Comparison of ENCODE assay signal across 17 cellular contexts in the genomic region with DNA sequence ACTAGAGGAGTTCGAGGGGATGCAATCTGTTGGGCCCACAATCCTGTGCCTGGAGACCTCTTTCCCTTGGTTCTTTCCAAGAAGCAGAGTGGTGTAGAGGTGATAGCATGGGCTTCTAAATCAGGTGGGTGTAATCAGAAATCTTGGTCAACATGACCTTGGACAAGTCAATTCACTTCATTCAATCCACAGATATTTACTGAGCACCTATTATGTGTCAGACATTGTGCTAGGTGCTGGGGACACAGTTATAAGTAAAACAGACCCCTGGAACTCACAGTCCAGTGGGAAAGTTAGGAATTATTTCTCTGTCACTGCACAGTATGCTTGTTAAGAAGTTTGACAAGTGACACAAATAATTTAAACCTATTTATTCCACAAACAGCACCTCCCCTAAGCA. TPM values are rescaled to one million over a fixed set of nuclear protein-coding genes. Genes with fewer than 3 reads are reported as not detected.
A peak's percentile ranks its signal among the peaks of the same experiment; 100 is the strongest.
DNase-seq lines count a peak whose midpoint lies in the region; ATAC-seq, FAIRE-seq and TF ChIP-seq lines count a peak whose summit lies in the region.
"Had no signal": no experiment of that assay in that cellular context is flagged by ENCODE, and none has a peak within 500 bp of the region (broad histone marks: within the 10 kb centered on the region; RNA-seq: fewer than 3 reads in every experiment).

No MANE protein-coding gene starts in this region.

- no peaks in the 10 kb centered on the region for H3K27me3 Mint-ChIP-seq in activated T-cell treated with anti-CD3 and anti-CD28 coated beads, Interleukin-2, amount 50 U/mL, for 72 hours (ENCODE audit: low read depth)

- no TSS peak for BruUV-seq in K562 (replicated peaks; lab: Mats Ljungman, UMichigan)

- CTCF ChIA-PET in K562 (lab: Yijun Ruan, JAX; ENCODE audit: low intra/inter-chr PET ratio), result no interaction called here

- H3K9me3 Mint-ChIP-seq in activated T-cell treated with anti-CD3 and anti-CD28 coated beads, Interleukin-2, amount 50 U/mL, for 72 hours, result no peaks in the 10 kb centered on the region

- POLR2A ChIA-PET in K562 (lab: Yijun Ruan, JAX), result interaction anchor here (1.0 to 1.3 kb wide), 3 partner anchors 10 to 70 kb away, joined by 3 to 5 read pairs (median 3); no protein-coding TSS in a partner anchor

- no peaks in the 10 kb centered on the region for H3K27me3 ChIP-seq in OCI-LY1 (ENCODE audit: insufficient read depth, low read length)
- no peaks in the 10 kb centered on the region for H3K27me3 ChIP-seq in K562 (ENCODE audit: control insufficient read depth in 2 of 2, insufficient read depth in 2 of 2, low read length in 2 of 2)
- H3K27me3 ChIP-seq in osteoblast (ENCODE audit: insufficient read depth, low read length), result no peaks in the 10 kb centered on the region
- H3K27me3 ChIP-seq: breast epithelium, heart right ventricle, suprapubic skin had no signal

- peak overlapping the region; percentile 88 for H3K27ac Mint-ChIP-seq in activated T-cell treated with anti-CD3 and anti-CD28 coated beads, Interleukin-2, amount 50 U/mL, for 72 hours

- peaks cover 64% of the 10 kb centered on the region for H3K4me1 ChIP-seq in OCI-LY1 (ENCODE audit: insufficient read depth, low read length, severe bottlenecking)
- H3K4me1 ChIP-seq in K562 (replicated peaks in 1 of 2; ENCODE audit: control insufficient read depth in 2 of 2, insufficient read depth in 2 of 2, low read length in 2 of 2), result peaks cover 40 to 56% of the 10 kb centered on the region in 2 experiments
- peaks cover 33% of the 10 kb centered on the region for H3K4me1 ChIP-seq in osteoblast (ENCODE audit: insufficient read depth, low read length)

- H3K9ac ChIP-seq in OCI-LY1 (ENCODE audit: low read length), result no peak overlapping the region
- no peak overlapping the region for H3K9ac ChIP-seq in K562 (ENCODE audit: insufficient read depth in 1 of 2, low read depth in 2 of 2, low read length in 2 of 2)

- H3K36me3 ChIP-seq in OCI-LY1 (ENCODE audit: insufficient read depth, low read length) (no peaks in the 10 kb centered on the region), K562 (ENCODE audit: control insufficient read depth, insufficient read depth, low read length) (no peaks in the 10 kb centered on the region), osteoblast (ENCODE audit: insufficient read depth, low read length) (no peaks in the 10 kb centered on the region)
- H3K36me3 ChIP-seq: breast epithelium, heart right ventricle, suprapubic skin had no signal

- ATAC-seq in activated T-cell treated with anti-CD3 and anti-CD28 coated beads, Interleukin-2, amount 50 U/mL, for 72 hours (replicated peaks in 1 of 2), result no peak
- ATAC-seq in K562, result no peak
- ATAC-seq: heart right ventricle had no signal

- peak overlapping the region; percentile 78 to 83 for H3K4me3 Mint-ChIP-seq in activated T-cell treated with anti-CD3 and anti-CD28 coated beads, Interleukin-2, amount 50 U/mL, for 72 hours

- no peak overlapping the region for H3K4me3 ChIP-seq in OCI-LY1 (ENCODE audit: low read depth, low read length, poor library complexity, severe bottlenecking)
- no peak overlapping the region for H3K4me3 ChIP-seq in K562
- H3K4me3 ChIP-seq in osteoblast (ENCODE audit: insufficient read depth, low read length), result no peak overlapping the region
- H3K4me3 ChIP-seq: breast epithelium, heart right ventricle, suprapubic skin had no signal

- no peak overlapping the region for H2AFZ ChIP-seq in OCI-LY1 (ENCODE audit: low read length)
- H2AFZ ChIP-seq in K562 (ENCODE audit: low read depth, low read length), result no peak overlapping the region
- H2AFZ ChIP-seq in osteoblast (ENCODE audit: low read length), result no peak overlapping the region

- H3K36me3 Mint-ChIP-seq in activated T-cell treated with anti-CD3 and anti-CD28 coated beads, Interleukin-2, amount 50 U/mL, for 72 hours (ENCODE audit: insufficient read depth in 2 of 2), result peaks cover 4 to 7% of the 10 kb centered on the region in 2 donors

- TF ChIP-seq CTCF in OCI-LY1 (IDR thresholded peaks at IDR 0.05; ENCODE audit: low read length), result no peak
- no peak for TF ChIP-seq CTCF in K562 (IDR thresholded peaks at IDR 0.05 in 2 of 3, conservative IDR thresholded peaks at IDR 0.05 in 1 of 3; ENCODE audit: insufficient read depth in 2 of 3, low read depth in 1 of 3, low read length in 3 of 3)
- TF ChIP-seq CTCF in osteoblast (IDR thresholded peaks at IDR 0.05; ENCODE audit: extremely low read depth, low read depth, low read length), result no peak

- no peak for TF ChIP-seq EP300 in K562 (IDR thresholded peaks at IDR 0.05; ENCODE audit: low read length)

- WGBS in K562 (ENCODE audit: insufficient coverage, low coverage, missing lambda C conversion rate), result 19% methylated on average over 1 of the region's 1 CpG

- peak overlapping the region; percentile 81 for H3K27ac ChIP-seq in OCI-LY1 (ENCODE audit: low read depth, low read length, poor library complexity, severe bottlenecking)
- H3K27ac ChIP-seq in K562 (ENCODE audit: extremely low read depth, low read depth, low read length), result peak overlapping the region; percentile 51
- H3K27ac ChIP-seq in osteoblast (ENCODE audit: low read depth, low read length), result no peak overlapping the region
- H3K27ac ChIP-seq: breast epithelium, suprapubic skin had no signal

- H3K9me2 ChIP-seq in OCI-LY1 (ENCODE audit: low read depth, low read length), result no peaks in the 10 kb centered on the region

- H3K9me3 ChIP-seq in OCI-LY1 (ENCODE audit: low read length), result no peaks in the 10 kb centered on the region
- H3K9me3 ChIP-seq in K562 (replicated peaks; ENCODE audit: control insufficient read depth, insufficient read depth, low read depth, low read length), result no peaks in the 10 kb centered on the region
- no peaks in the 10 kb centered on the region for H3K9me3 ChIP-seq in osteoblast (ENCODE audit: low read depth, low read length)
- H3K9me3 ChIP-seq: breast epithelium, heart right ventricle, suprapubic skin had no signal

- H3K4me2 ChIP-seq in OCI-LY1 (ENCODE audit: low read length), result no peak overlapping the region
- H3K4me2 ChIP-seq in K562 (ENCODE audit: insufficient read depth, low read length), result peak overlapping the region; percentile 56; the same call in 1 of the 2 replicates
- H3K4me2 ChIP-seq in osteoblast (ENCODE audit: insufficient read depth, low read length), result peak overlapping the region; percentile 53

- TF ChIP-seq RAD21 in K562 (CRISPR knock-in tag; conservative IDR thresholded peaks at IDR 0.05 in 1 of 2, IDR thresholded peaks at IDR 0.05 in 1 of 2), result no peak

- intact Hi-C loops in K562 (cut with micrococcal nuclease), result loop anchor here (5.0 kb wide), 2 partner anchors 43 to 123 kb away; partner anchors contain the start of genes CHMP4B and ZNF341

- no peaks in the 10 kb centered on the region for H4K20me1 ChIP-seq in OCI-LY1 (ENCODE audit: insufficient read depth, low read length)
- H4K20me1 ChIP-seq in K562 (replicated peaks; ENCODE audit: control insufficient read depth, insufficient read depth, low read length), result peaks cover 10% of the 10 kb centered on the region; the same call in 1 of the 2 replicates
- H4K20me1 ChIP-seq in osteoblast (ENCODE audit: insufficient read depth, low read length), result no peaks in the 10 kb centered on the region

- DNase-seq in activated T-cell treated with anti-CD3 and anti-CD28 coated beads, Interleukin-2, amount 50 U/mL, for 72 hours, result no peak
- DNase-seq in activated T-cell treated with anti-CD3 and anti-CD28 coated beads, Interleukin-2, amount 50 U/mL, for 48 hours, result no peak
- DNase-seq in K562 (ENCODE audit: extremely low read depth in 1 of 4, low spot score in 3 of 4) (no peak), osteoblast (ENCODE audit: insufficient read length, low spot score, missing footprints) (no peak), D341Med (ENCODE audit: low spot score) (no peak), G401 (ENCODE audit: low spot score) (no peak), NCI-H1436 (lab: John Stamatoyannopoulos, UW) (no peak)
- DNase-seq: GOT3, heart right ventricle, Karpas-422, NCI-H1436 treated with DMSO at 0.1 percent for 48 hours, Right ventricle myocardium superior had no signal

- H3F3A ChIP-seq in OCI-LY1 (ENCODE audit: insufficient read depth, low read length), result no peaks in the 10 kb centered on the region

- in situ Hi-C loops in K562 (cut with MboI) (no loop called here), G401 (cut with HindIII; ENCODE audit: low sequenced_read_pairs) (no loop called here)

- H3K9me1 ChIP-seq in K562 (ENCODE audit: control insufficient read depth, insufficient read depth, low read length), result no peaks in the 10 kb centered on the region

- H3K4me1 Mint-ChIP-seq in activated T-cell treated with anti-CD3 and anti-CD28 coated beads, Interleukin-2, amount 50 U/mL, for 72 hours (ENCODE audit: low read depth), result peaks cover 60% of the 10 kb centered on the region

- H3K79me2 ChIP-seq in OCI-LY1 (ENCODE audit: insufficient read depth, low read length) (peaks cover 6% of the 10 kb centered on the region), K562 (ENCODE audit: control insufficient read depth, insufficient read depth, low read length) (peaks cover 12% of the 10 kb centered on the region), osteoblast (ENCODE audit: insufficient read depth, low read length) (peaks cover 10% of the 10 kb centered on the region)

- FAIRE-seq in K562 (lab: Jason Lieb, UNC), result no peak

- no peak for TF ChIP-seq POLR2A in K562 (conservative IDR thresholded peaks at IDR 0.05)

RNA-seq across cellular contexts. Expression of gene E2F1, which starts 3.3 kb away (rescaled TPM):
- 10 to 100 TPM; 64.5 to 81.5 TPM for total RNA-seq in activated T-cell treated with anti-CD3 and anti-CD28 coated beads, Interleukin-2, amount 50 U/mL, for 72 hours
- 22.9 and 54.8 TPM in 2 replicates for total RNA-seq in K562 (2011; cell fraction: chromatin; rRNA removed; ENCODE audit: low replicate concordance)
- total RNA-seq in K562 (2011; cell fraction: nucleolus; rRNA removed), result 31.2 and 33.7 TPM in 2 replicates
- total RNA-seq in K562 (2011; cell fraction: nucleoplasm; rRNA removed), result 28.2 and 29.0 TPM in 2 replicates
- 17.3 and 23.4 TPM in 2 replicates for total RNA-seq in K562 (2014; rRNA removed)
- total RNA-seq in K562 (2014; rRNA removed; fragmentation: Illumina TruSeq; extraction: Trizol), result 9.0 and 10.8 TPM in 2 replicates
- total RNA-seq in K562 (2015; rRNA removed; fragmentation: Illumina TruSeq; extraction: Trizol), result 14.9 and 15.3 TPM in 2 replicates
- total RNA-seq in K562 (2021), result 24.6 and 25.3 TPM in 2 replicates
- 12.7 and 19.3 TPM in 2 replicates for polyA plus RNA-seq in K562 (2011; rRNA removed)
- 17.7 and 20.9 TPM in 2 replicates for polyA plus RNA-seq in K562 (2011; cell fraction: cytosol; rRNA removed)
- 74.3 and 91.0 TPM in 2 replicates for polyA plus RNA-seq in K562 (2011; cell fraction: nucleus; rRNA removed)
- polyA plus RNA-seq in K562 (2012), result 16.3 and 25.0 TPM in 2 replicates
- 13.1 and 17.8 TPM in 2 replicates for polyA plus RNA-seq in K562 (2014; fragmentation: Illumina TruSeq; extraction: Trizol)
- polyA plus RNA-seq in K562 (2014; fragmentation: Nextera tagmentation; extraction: Ambion mirVana), result under 1 TPM; 0.14 to 0.39 TPM
- 28.9 and 30.6 TPM in 2 replicates for polyA plus RNA-seq in K562 (2014; rRNA removed)
- 5.8 and 8.2 TPM in 2 replicates for polyA minus RNA-seq in K562 (2011; rRNA and poly(A)+ RNA removed)
- 7.7 and 8.5 TPM in 2 replicates for polyA minus RNA-seq in K562 (2011; cell fraction: cytosol; rRNA and poly(A)+ RNA removed)
- 9.3 and 10.3 TPM in 2 replicates for polyA minus RNA-seq in K562 (2011; cell fraction: nucleus; rRNA and poly(A)+ RNA removed)
- total RNA-seq in osteoblast, result 1.4 and 2.4 TPM in 2 replicates
- 44.1 and 44.2 TPM in 2 replicates for total RNA-seq in G401 (2014; rRNA removed; shearing (Covaris generic))

RNA-seq across cellular contexts. Expression of gene NECAB3, which starts 15.3 kb away (rescaled TPM):
- 10 to 100 TPM; 18.5 to 18.8 TPM for total RNA-seq in activated T-cell treated with anti-CD3 and anti-CD28 coated beads, Interleukin-2, amount 50 U/mL, for 72 hours
- total RNA-seq in K562 (2011; cell fraction: chromatin; rRNA removed; ENCODE audit: low replicate concordance), result 164 and 323 TPM in 2 replicates
- 194 and 203 TPM in 2 replicates for total RNA-seq in K562 (2011; cell fraction: nucleolus; rRNA removed)
- 200 and 230 TPM in 2 replicates for total RNA-seq in K562 (2011; cell fraction: nucleoplasm; rRNA removed)
- total RNA-seq in K562 (2014; rRNA removed) (52.0 and 74.0 TPM in 2 replicates), K562 (2014; rRNA removed; fragmentation: Illumina TruSeq; extraction: Trizol) (16.0 and 17.8 TPM in 2 replicates), K562 (2015; rRNA removed; fragmentation: Illumina TruSeq; extraction: Trizol) (31.5 and 36.5 TPM in 2 replicates), K562 (2021) (57.1 and 57.8 TPM in 2 replicates), osteoblast (14.7 and 27.1 TPM in 2 replicates)
- polyA plus RNA-seq in K562 (2011; rRNA removed) (25.6 and 32.7 TPM in 2 replicates), K562 (2014; fragmentation: Illumina TruSeq; extraction: Trizol) (35.8 and 37.6 TPM in 2 replicates), K562 (2014; fragmentation: Nextera tagmentation; extraction: Ambion mirVana) (1 to 10 TPM in 1 of 2 experiments, under 1 TPM in 1; 0.94 to 1.9 TPM), K562 (2014; rRNA removed) (63.3 and 67.6 TPM in 2 replicates)
- 33.9 and 111 TPM in 2 replicates for polyA plus RNA-seq in K562 (2011; cell fraction: cytosol; rRNA removed)
- 181 and 337 TPM in 2 replicates for polyA plus RNA-seq in K562 (2011; cell fraction: nucleus; rRNA removed)
- 35.0 and 54.7 TPM in 2 replicates for polyA plus RNA-seq in K562 (2012)
- 21.3 and 27.3 TPM in 2 replicates for polyA minus RNA-seq in K562 (2011; rRNA and poly(A)+ RNA removed)
- 12.6 and 18.7 TPM in 2 replicates for polyA minus RNA-seq in K562 (2011; cell fraction: cytosol; rRNA and poly(A)+ RNA removed)
- polyA minus RNA-seq in K562 (2011; cell fraction: nucleus; rRNA and poly(A)+ RNA removed), result 66.9 and 76.9 TPM in 2 replicates
- total RNA-seq in G401 (2014; rRNA removed; shearing (Covaris generic)), result 69.9 and 72.1 TPM in 2 replicates

RNA-seq across cellular contexts. Expression of gene ACTL10, which starts 22.8 kb away (rescaled TPM):
- total RNA-seq in activated T-cell treated with anti-CD3 and anti-CD28 coated beads, Interleukin-2, amount 50 U/mL, for 72 hours, result 1 to 10 TPM; 1.4 to 1.8 TPM
- total RNA-seq in K562 (2011; cell fraction: chromatin; rRNA removed; ENCODE audit: low replicate concordance), result not detected in 2 replicates
- total RNA-seq in K562 (2011; cell fraction: nucleolus; rRNA removed), result 0.33 TPM in 1 of 2 replicates, not detected in the other
- not detected in 2 replicates for total RNA-seq in K562 (2011; cell fraction: nucleoplasm; rRNA removed)
- total RNA-seq in K562 (2014; rRNA removed), result 0.14 TPM in 1 of 2 replicates, not detected in the other
- not detected in 2 replicates for total RNA-seq in K562 (2014; rRNA removed; fragmentation: Illumina TruSeq; extraction: Trizol)
- not detected in 2 replicates for total RNA-seq in K562 (2015; rRNA removed; fragmentation: Illumina TruSeq; extraction: Trizol)
- total RNA-seq in K562 (2021), result 0.11 TPM in 1 of 2 replicates, not detected in the other
- not detected in 2 replicates for polyA plus RNA-seq in K562 (2011; rRNA removed)
- polyA plus RNA-seq in K562 (2011; cell fraction: cytosol; rRNA removed), result 0.04 TPM in 1 of 2 replicates, not detected in the other
- 0.10 TPM in 1 of 2 replicates, not detected in the other for polyA plus RNA-seq in K562 (2011; cell fraction: nucleus; rRNA removed)
- 0.13 and 0.29 TPM in 2 replicates for polyA plus RNA-seq in K562 (2012)
- not detected in 2 replicates for polyA plus RNA-seq in K562 (2014; fragmentation: Illumina TruSeq; extraction: Trizol)
- not detected for polyA plus RNA-seq in K562 (2014; fragmentation: Nextera tagmentation; extraction: Ambion mirVana)
- polyA plus RNA-seq in K562 (2014; rRNA removed), result 0.07 and 0.13 TPM in 2 replicates
- polyA minus RNA-seq in K562 (2011; rRNA and poly(A)+ RNA removed), result not detected in 2 replicates
- not detected in 2 replicates for polyA minus RNA-seq in K562 (2011; cell fraction: cytosol; rRNA and poly(A)+ RNA removed)
- polyA minus RNA-seq in K562 (2011; cell fraction: nucleus; rRNA and poly(A)+ RNA removed), result not detected in 2 replicates
- 1.8 and 2.2 TPM in 2 replicates for total RNA-seq in osteoblast
- not detected in 2 replicates for total RNA-seq in G401 (2014; rRNA removed; shearing (Covaris generic))

RNA-seq across cellular contexts. Expression of gene C20orf144, which starts 27.4 kb away (rescaled TPM):
- under 1 TPM; 0.17 to 0.23 TPM for total RNA-seq in activated T-cell treated with anti-CD3 and anti-CD28 coated beads, Interleukin-2, amount 50 U/mL, for 72 hours
- total RNA-seq in K562 (2011; cell fraction: chromatin; rRNA removed; ENCODE audit: low replicate concordance), result 0.60 TPM in 1 of 2 replicates, not detected in the other
- 0.83 and 1.1 TPM in 2 replicates for total RNA-seq in K562 (2011; cell fraction: nucleolus; rRNA removed)
- total RNA-seq in K562 (2011; cell fraction: nucleoplasm; rRNA removed), result 0.66 and 1.3 TPM in 2 replicates
- total RNA-seq in K562 (2014; rRNA removed) (0.16 TPM in 1 of 2 replicates, not detected in the other), K562 (2014; rRNA removed; fragmentation: Illumina TruSeq; extraction: Trizol) (0.11 and 0.16 TPM in 2 replicates), K562 (2015; rRNA removed; fragmentation: Illumina TruSeq; extraction: Trizol) (0.11 and 0.23 TPM in 2 replicates), K562 (2021) (0.11 and 0.16 TPM in 2 replicates), osteoblast (under 0.01 TPM in 2 replicates)
- polyA plus RNA-seq in K562 (2011; rRNA removed) (0.10 and 0.11 TPM in 2 replicates), K562 (2014; fragmentation: Illumina TruSeq; extraction: Trizol) (0.12 and 0.22 TPM in 2 replicates), K562 (2014; fragmentation: Nextera tagmentation; extraction: Ambion mirVana) (under 1 TPM in 1 of 2 experiments, not detected in 1; 0.04 TPM), K562 (2014; rRNA removed) (0.16 and 0.23 TPM in 2 replicates)
- polyA plus RNA-seq in K562 (2011; cell fraction: cytosol; rRNA removed), result 0.13 and 0.16 TPM in 2 replicates
- 0.18 TPM in 2 replicates for polyA plus RNA-seq in K562 (2011; cell fraction: nucleus; rRNA removed)
- polyA plus RNA-seq in K562 (2012), result 0.23 and 0.54 TPM in 2 replicates
- 0.28 TPM in 1 of 2 replicates, not detected in the other for polyA minus RNA-seq in K562 (2011; rRNA and poly(A)+ RNA removed)
- not detected in 2 replicates for polyA minus RNA-seq in K562 (2011; cell fraction: cytosol; rRNA and poly(A)+ RNA removed)
- polyA minus RNA-seq in K562 (2011; cell fraction: nucleus; rRNA and poly(A)+ RNA removed), result 0.33 and 0.40 TPM in 2 replicates
- total RNA-seq in G401 (2014; rRNA removed; shearing (Covaris generic)), result 0.20 TPM in 1 of 2 replicates, not detected in the other
- total RNA-seq: heart right ventricle, kidney epithelial cell, right cardiac atrium, Right ventricle myocardium superior, suprapubic skin had no signal

RNA-seq across cellular contexts. Expression of gene PXMP4, which starts 30.6 kb away (rescaled TPM):
- 10 to 100 TPM; 12.8 to 16.9 TPM for total RNA-seq in activated T-cell treated with anti-CD3 and anti-CD28 coated beads, Interleukin-2, amount 50 U/mL, for 72 hours
- 5.6 and 15.2 TPM in 2 replicates for total RNA-seq in K562 (2011; cell fraction: chromatin; rRNA removed; ENCODE audit: low replicate concordance)
- total RNA-seq in K562 (2011; cell fraction: nucleolus; rRNA removed), result 8.7 and 9.8 TPM in 2 replicates
- total RNA-seq in K562 (2011; cell fraction: nucleoplasm; rRNA removed), result 9.0 and 12.0 TPM in 2 replicates
- total RNA-seq in K562 (2014; rRNA removed), result 5.6 and 9.1 TPM in 2 replicates
- total RNA-seq in K562 (2014; rRNA removed; fragmentation: Illumina TruSeq; extraction: Trizol), result 3.6 and 4.8 TPM in 2 replicates
- total RNA-seq in K562 (2015; rRNA removed; fragmentation: Illumina TruSeq; extraction: Trizol), result 4.4 and 6.7 TPM in 2 replicates
- total RNA-seq in K562 (2021), result 11.4 and 12.6 TPM in 2 replicates
- 6.7 and 7.3 TPM in 2 replicates for polyA plus RNA-seq in K562 (2011; rRNA removed)
- 12.4 and 17.3 TPM in 2 replicates for polyA plus RNA-seq in K562 (2011; cell fraction: cytosol; rRNA removed)
- 10.1 and 11.6 TPM in 2 replicates for polyA plus RNA-seq in K562 (2011; cell fraction: nucleus; rRNA removed)
- 9.3 and 12.6 TPM in 2 replicates for polyA plus RNA-seq in K562 (2012)
- 9.8 and 10.4 TPM in 2 replicates for polyA plus RNA-seq in K562 (2014; fragmentation: Illumina TruSeq; extraction: Trizol)
- polyA plus RNA-seq in K562 (2014; fragmentation: Nextera tagmentation; extraction: Ambion mirVana), result 10 to 100 TPM; 24.4 to 29.1 TPM
- 5.7 and 6.8 TPM in 2 replicates for polyA plus RNA-seq in K562 (2014; rRNA removed)
- polyA minus RNA-seq in K562 (2011; rRNA and poly(A)+ RNA removed), result 4.0 and 5.7 TPM in 2 replicates
- 6.6 and 7.5 TPM in 2 replicates for polyA minus RNA-seq in K562 (2011; cell fraction: cytosol; rRNA and poly(A)+ RNA removed)
- 3.0 TPM in 2 replicates for polyA minus RNA-seq in K562 (2011; cell fraction: nucleus; rRNA and poly(A)+ RNA removed)
- total RNA-seq in osteoblast, result 5.1 and 6.5 TPM in 2 replicates
- total RNA-seq in G401 (2014; rRNA removed; shearing (Covaris generic)), result 1.3 and 1.6 TPM in 2 replicates
